11 cellular contexts compared by ENCODE assay signal in the genomic region with DNA sequence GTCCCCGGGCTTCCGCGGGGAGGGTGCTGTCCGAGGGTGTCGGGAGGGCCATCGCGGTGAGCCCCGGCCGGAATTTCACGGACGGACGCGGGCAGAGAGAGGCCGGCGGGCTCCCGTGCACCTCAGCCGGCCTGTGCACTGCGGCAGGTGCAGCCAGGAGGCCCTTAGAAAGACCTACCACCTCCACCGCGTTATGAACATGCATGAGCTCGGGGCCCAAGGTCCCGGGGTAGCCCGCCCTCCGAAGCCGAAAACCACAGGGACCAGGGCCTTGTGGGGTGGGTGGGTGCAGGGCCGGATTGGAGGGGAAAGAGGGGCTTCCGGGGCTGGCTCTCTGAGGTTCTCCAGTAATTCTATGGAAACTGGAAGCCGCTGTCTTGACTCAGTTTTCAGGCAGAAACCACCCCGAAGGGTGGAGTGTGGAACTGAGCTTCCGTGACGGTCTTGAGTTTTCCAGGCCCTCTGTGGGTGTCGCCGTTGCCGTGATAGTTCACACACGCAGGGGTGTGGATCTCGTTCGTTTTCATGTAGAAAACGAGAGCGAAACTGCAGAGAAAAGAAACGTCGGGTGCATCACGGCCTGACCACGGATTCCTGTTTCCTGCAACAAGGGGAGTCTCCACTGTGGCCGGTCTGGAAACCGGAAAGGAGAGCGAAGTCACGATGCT. TPM values are rescaled to one million over a fixed set of nuclear protein-coding genes. Genes with fewer than 3 reads are reported as not detected.
DNase-seq lines count a peak whose midpoint lies in the region; ATAC-seq, FAIRE-seq and TF ChIP-seq lines count a peak whose summit lies in the region.
"Not testable (repeated sequence)": the region's sequence is repeated elsewhere in the genome, so short reads cannot be mapped to it uniquely, and the experiment has no call there.
"Had no signal": no experiment of that assay in that cellular context is flagged by ENCODE, and none has a peak within 500 bp of the region (broad histone marks: within the 10 kb centered on the region; RNA-seq: fewer than 3 reads in every experiment).

No MANE protein-coding gene starts in this region.

- H3K27ac ChIP-seq in effector memory CD4-positive, alpha-beta T cell (ENCODE audit: insufficient read depth, low read length, poor library complexity, severe bottlenecking); parathyroid adenoma: not testable (repeated sequence)

- not testable (repeated sequence) for TF ChIP-seq CTCF in parathyroid adenoma (IDR thresholded peaks at IDR 0.05)

- H3K36me3 Mint-ChIP-seq in T-helper 2 cell treated with Interferon-gamma antibody and Interleukin-4, amounts not matched to agents 5 μg/mL and 100 μg/mL, for 36 hours (ENCODE audit: low read depth); activated naive CD4-positive, alpha-beta T cell treated with anti-CD3 and anti-CD28 coated beads for 36 hours (ENCODE audit: low read depth): not testable (repeated sequence)

- H3K4me1 Mint-ChIP-seq in T-helper 2 cell treated with Interferon-gamma antibody and Interleukin-4, amounts not matched to agents 5 μg/mL and 100 μg/mL, for 36 hours (ENCODE audit: low read depth) = peaks cover 12% of the 10 kb centered on the region
- H3K4me1 Mint-ChIP-seq in activated naive CD4-positive, alpha-beta T cell treated with anti-CD3 and anti-CD28 coated beads for 36 hours (ENCODE audit: low read depth) = peaks cover 25% of the 10 kb centered on the region

- not testable (repeated sequence) for H3K9ac ChIP-seq in parathyroid adenoma

- peak overlapping the region; percentile 77 for H3K4me3 Mint-ChIP-seq in T-helper 2 cell treated with Interferon-gamma antibody and Interleukin-4, amounts not matched to agents 5 μg/mL and 100 μg/mL, for 36 hours
- H3K4me3 Mint-ChIP-seq in activated naive CD4-positive, alpha-beta T cell treated with anti-CD3 and anti-CD28 coated beads for 36 hours = peak overlapping the region; percentile 61

- not testable (repeated sequence) for H3K4me2 ChIP-seq in parathyroid adenoma (ENCODE audit: low read length)

- not testable (repeated sequence) for H3K27ac Mint-ChIP-seq in T-helper 2 cell treated with Interferon-gamma antibody and Interleukin-4, amounts not matched to agents 5 μg/mL and 100 μg/mL, for 36 hours; activated naive CD4-positive, alpha-beta T cell treated with anti-CD3 and anti-CD28 coated beads for 36 hours

- H3K9me3 Mint-ChIP-seq in T-helper 2 cell treated with Interferon-gamma antibody and Interleukin-4, amounts not matched to agents 5 μg/mL and 100 μg/mL, for 36 hours; activated naive CD4-positive, alpha-beta T cell treated with anti-CD3 and anti-CD28 coated beads for 36 hours: not testable (repeated sequence)

- H2AFZ ChIP-seq in parathyroid adenoma = not testable (repeated sequence)

- not testable (repeated sequence) for H3K79me2 ChIP-seq in parathyroid adenoma

- H3K9me3 ChIP-seq in effector memory CD4-positive, alpha-beta T cell (ENCODE audit: control insufficient read depth, low read length); parathyroid adenoma (ENCODE audit: control insufficient read depth, low read length): not testable (repeated sequence)

- not testable (repeated sequence) for DNase-seq in T-helper 2 cell treated with Interferon-gamma antibody and Interleukin-4, amounts not matched to agents 5 μg/mL and 100 μg/mL, for 36 hours (ENCODE audit: low spot score); activated naive CD4-positive, alpha-beta T cell treated with anti-CD3 and anti-CD28 coated beads for 36 hours; effector memory CD4-positive, alpha-beta T cell; urothelium cell line (ENCODE audit: low spot score)
- peak; percentile 11 for DNase-seq in left kidney (ENCODE audit: low read depth, low spot score)

- H3K36me3 ChIP-seq in effector memory CD4-positive, alpha-beta T cell (ENCODE audit: control insufficient read depth, insufficient read depth, low read length); parathyroid adenoma (ENCODE audit: control insufficient read depth, insufficient read depth, low read length): not testable (repeated sequence)

- H3K27me3 Mint-ChIP-seq in T-helper 2 cell treated with Interferon-gamma antibody and Interleukin-4, amounts not matched to agents 5 μg/mL and 100 μg/mL, for 36 hours (ENCODE audit: low read depth) = peaks cover 42% of the 10 kb centered on the region
- H3K27me3 Mint-ChIP-seq in activated naive CD4-positive, alpha-beta T cell treated with anti-CD3 and anti-CD28 coated beads for 36 hours (ENCODE audit: low read depth) = peaks cover 34% of the 10 kb centered on the region

- peaks cover 15% of the 10 kb centered on the region for H3K27me3 ChIP-seq in effector memory CD4-positive, alpha-beta T cell (replicated peaks; ENCODE audit: control insufficient read depth, insufficient read depth, low read length, poor library complexity, severe bottlenecking)
- H3K27me3 ChIP-seq in parathyroid adenoma (ENCODE audit: control insufficient read depth, insufficient read depth, low read length) = not testable (repeated sequence)

- CTCF ChIA-PET in activated naive CD4-positive, alpha-beta T cell treated with anti-CD3 and anti-CD28 coated beads for 36 hours (lab: Charles Lee) = not testable (repeated sequence)

- H3K4me1 ChIP-seq in effector memory CD4-positive, alpha-beta T cell (ENCODE audit: control insufficient read depth, insufficient read depth, low read length, poor library complexity, severe bottlenecking) = peaks cover 10% of the 10 kb centered on the region
- H3K4me1 ChIP-seq in parathyroid adenoma = not testable (repeated sequence)

- ATAC-seq in GM18909 (IDR thresholded peaks at IDR 0.05; ENCODE audit: poor library complexity, unreplicated experiment) = peak; percentile 50
- peak; percentile 66 for ATAC-seq in HG02938 (IDR thresholded peaks at IDR 0.05; ENCODE audit: unreplicated experiment)

- intact Hi-C loops in activated naive CD4-positive, alpha-beta T cell treated with anti-CD3 and anti-CD28 coated beads for 36 hours (cut with micrococcal nuclease) = not testable (repeated sequence)

- peak; percentile 100 for FAIRE-seq in urothelium cell line (lab: Jason Lieb, UNC)

- H3K4me3 ChIP-seq in effector memory CD4-positive, alpha-beta T cell (ENCODE audit: insufficient read depth, low read depth, low read length, poor library complexity, severe bottlenecking) = peak overlapping the region; percentile 9
- peak overlapping the region; percentile 23 for H3K4me3 ChIP-seq in parathyroid adenoma (ENCODE audit: low read depth, low read length)

RNA-seq across cellular contexts. Expression of gene FRG2, which starts 4.3 kb away (rescaled TPM):
- not detected for total RNA-seq in activated naive CD4-positive, alpha-beta T cell treated with anti-CD3 and anti-CD28 coated beads for 36 hours
- total RNA-seq: HFFc6; mammary epithelial cell; T-helper 1 cell treated with Interleukin-12 subunit alpha and Interleukin-12 subunit beta and Interleukin-4 antibody, amounts not matched to agents 30 ng/mL and 1 ng/mL, for 36 hours had no signal

RNA-seq across cellular contexts. Expression of gene DBET, which starts 41.6 kb away (rescaled TPM):
- total RNA-seq in activated naive CD4-positive, alpha-beta T cell treated with anti-CD3 and anti-CD28 coated beads for 36 hours = under 1 TPM in 1 of 2 experiments, not detected in 1; 0.05 TPM
- total RNA-seq: HFFc6; T-helper 1 cell treated with Interleukin-12 subunit alpha and Interleukin-12 subunit beta and Interleukin-4 antibody, amounts not matched to agents 30 ng/mL and 1 ng/mL, for 36 hours had no signal
